ENCODE assay signal across 2 cellular contexts in genomic region chr4:141283152-141283551, GRCh38.
TF ChIP-seq lines count a peak whose summit lies in the region.

No MANE protein-coding gene starts in this region.

TF ChIP-seq in GM23338, 12 proteins besides CTCF, POLR2A, EP300 and RAD21:
- TF ChIP-seq ZNF114 (CRISPR knock-in tag; IDR thresholded peaks at IDR 0.05) (no peak), EZH2phosphoT487 (IDR thresholded peaks at IDR 0.05; ENCODE audit: unreplicated experiment) (no peak), JUNB (IDR thresholded peaks at IDR 0.05; ENCODE audit: unreplicated experiment) (no peak), ZNF331 (CRISPR knock-in tag; IDR thresholded peaks at IDR 0.05; ENCODE audit: low read depth) (no peak), REST (IDR thresholded peaks at IDR 0.05; ENCODE audit: unreplicated experiment) (no peak), STAT1 (IDR thresholded peaks at IDR 0.05; ENCODE audit: unreplicated experiment) (no peak), POLR2AphosphoS5 (IDR thresholded peaks at IDR 0.05; ENCODE audit: low read depth) (no peak), EZH2 (IDR thresholded peaks at IDR 0.05; ENCODE audit: low read depth, unreplicated experiment) (no peak), NANOG (IDR thresholded peaks at IDR 0.05; ENCODE audit: borderline replicate concordance) (no peak), ETS1 (IDR thresholded peaks at IDR 0.05) (no peak), ZNF462 (CRISPR knock-in tag; IDR thresholded peaks at IDR 0.05) (no peak)

TF ChIP-seq in K562, 482 proteins besides CTCF, POLR2A, EP300 and RAD21:
- TF ChIP-seq CHD1 (IDR thresholded peaks at IDR 0.05; ENCODE audit: low read length) (no peak), BMI1 (IDR thresholded peaks at IDR 0.05; ENCODE audit: low read length) (no peak), ZNF324 (CRISPR knock-in tag; IDR thresholded peaks at IDR 0.05) (no peak), HMBOX1 (IDR thresholded peaks at IDR 0.05) (no peak), ZNF277 (CRISPR knock-in tag; IDR thresholded peaks at IDR 0.05; ENCODE audit: borderline replicate concordance) (no peak), ATF2 (CRISPR knock-in tag; IDR thresholded peaks at IDR 0.05) (no peak), ZNF79 (CRISPR knock-in tag; IDR thresholded peaks at IDR 0.05; ENCODE audit: low read depth) (no peak), XRCC5 (IDR thresholded peaks at IDR 0.05; ENCODE audit: low read depth, low read length) (no peak), DACH1 (IDR thresholded peaks at IDR 0.05; ENCODE audit: partially characterized antibody) (no peak), ARID1B (IDR thresholded peaks at IDR 0.05) (no peak), ZNF583 (CRISPR knock-in tag; IDR thresholded peaks at IDR 0.05) (no peak), ZNF184 (CRISPR knock-in tag; IDR thresholded peaks at IDR 0.05) (no peak), ZNF282 (CRISPR knock-in tag; IDR thresholded peaks at IDR 0.05) (no peak), ELF2 (CRISPR knock-in tag; IDR thresholded peaks at IDR 0.05) (no peak), NR4A1 (CRISPR knock-in tag; IDR thresholded peaks at IDR 0.05) (no peak), NR4A1 (tag; IDR thresholded peaks at IDR 0.05) (no peak), MLLT1 (IDR thresholded peaks at IDR 0.05) (no peak), ZNF445 (CRISPR knock-in tag; IDR thresholded peaks at IDR 0.05; ENCODE audit: low read depth) (no peak), MIER1 (IDR thresholded peaks at IDR 0.05; ENCODE audit: low read depth) (no peak), ARID3A (IDR thresholded peaks at IDR 0.05; ENCODE audit: borderline replicate concordance, low read depth, low read length) (no peak)
